In the genomic region with DNA sequence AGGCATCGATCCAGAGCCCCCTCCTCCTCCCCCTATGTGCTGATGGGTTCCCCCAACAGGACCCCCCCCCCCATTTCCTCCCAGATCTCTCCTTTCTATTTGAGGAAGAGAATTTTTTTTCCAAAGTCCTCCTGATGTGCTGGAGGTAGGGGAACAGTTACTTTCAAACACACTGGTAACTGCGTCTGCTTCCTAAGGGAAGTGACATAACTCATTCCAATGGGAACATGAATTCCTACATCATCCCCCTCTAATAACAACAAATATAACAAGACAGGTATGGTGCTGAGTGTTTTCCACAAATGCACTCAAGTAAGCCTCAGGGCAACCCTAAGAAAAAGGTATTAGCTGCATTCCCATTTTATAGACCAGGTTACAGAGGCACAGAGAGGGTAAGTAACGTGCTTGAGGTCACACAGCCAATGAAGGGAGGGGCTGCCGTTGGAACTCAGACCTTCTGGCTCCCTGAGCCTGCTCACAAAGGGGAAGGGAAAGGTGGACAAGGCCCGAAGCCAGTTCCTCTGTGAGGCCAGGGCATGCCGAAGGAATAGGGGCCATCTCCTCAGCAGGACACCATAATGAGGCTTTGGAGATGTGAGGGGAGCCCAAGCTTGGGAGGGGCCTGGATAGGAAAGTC, we compare ENCODE assay signal across 11 cellular contexts.
DNase-seq lines count a peak whose midpoint lies in the region; ATAC-seq and TF ChIP-seq lines count a peak whose summit lies in the region.
"Had no signal": no experiment of that assay in that cellular context is flagged by ENCODE, and none has a peak within 500 bp of the region (broad histone marks: within the 10 kb centered on the region; RNA-seq: fewer than 3 reads in every experiment).

No MANE protein-coding gene starts in this region.

- no peak overlapping the region for H2AFZ ChIP-seq in mammary epithelial cell (ENCODE audit: low read depth, low read length)

- dilution Hi-C loops in mammary epithelial cell (cut with HindIII; ENCODE audit: low sequenced_read_pairs): loop anchor here (5.0 to 10.0 kb wide), 3 partner anchors 64 to 99 kb away; no protein-coding TSS in a partner anchor

- intact Hi-C loops in breast epithelium (cut with DNase I; ENCODE audit: low total_unique reads) (loop anchor here (10.0 kb wide), 1 partner anchor 66 kb away; no protein-coding TSS in a partner anchor), mammary epithelial cell (cut with micrococcal nuclease) (loop anchor here (5.0 kb wide), 1 partner anchor 79 kb away; no protein-coding TSS in a partner anchor)

- no peak overlapping the region for H3K4me3 Mint-ChIP-seq in chondrocyte (ENCODE audit: unreplicated experiment)
- no peak overlapping the region for H3K4me3 Mint-ChIP-seq in mesothelial cell of epicardium
- H3K4me3 Mint-ChIP-seq: activated CD4-positive, alpha-beta memory T cell treated with anti-CD3 and anti-CD28 coated beads for 36 hours had no signal

- BruUV-seq in mammary epithelial cell (replicated peaks; lab: Mats Ljungman, UMichigan): no TSS peak

- H3K27me3 ChIP-seq in breast epithelium: no peaks in the 10 kb centered on the region
- H3K27me3 ChIP-seq in mammary epithelial cell (ENCODE audit: insufficient read depth, low read length): no peaks in the 10 kb centered on the region
- no peaks in the 10 kb centered on the region for H3K27me3 ChIP-seq in thymus (ENCODE audit: control insufficient read depth, insufficient read depth)

- in situ Hi-C loops in mammary epithelial cell (cut with MboI; ENCODE audit: low sequenced_read_pairs in 2 of 2): loop anchor here in 1 of 2 donors (10.0 kb wide), 1 partner anchor 76 kb away; no protein-coding TSS in a partner anchor

- H3K4me3 ChIP-seq in breast epithelium (no peak overlapping the region), mammary epithelial cell (replicated peaks in 1 of 3; ENCODE audit: insufficient read depth in 1 of 3, low read depth in 2 of 3, low read length in 3 of 3) (no peak overlapping the region), thymus (ENCODE audit: low read length) (no peak overlapping the region)

- DNase-seq in breast epithelium (ENCODE audit: low spot score in 2 of 2): no peak
- no peak for DNase-seq in mammary epithelial cell
- DNase-seq in chondrocyte (ENCODE audit: low spot score): no peak
- DNase-seq in mesothelial cell of epicardium (ENCODE audit: low spot score in 2 of 2, unreplicated experiment in 2 of 2): no peak
- no peak for DNase-seq in occipital lobe (lab: John Stamatoyannopoulos, UW)
- DNase-seq: DMS53, NCI-H524 treated with DMSO at 0.1 percent for 48 hours had no signal

- H3K9me3 Mint-ChIP-seq in chondrocyte (ENCODE audit: low read depth) (peaks cover 3% of the 10 kb centered on the region), mesothelial cell of epicardium (peaks cover 13% of the 10 kb centered on the region)

- TF ChIP-seq CTCF in breast epithelium (IDR thresholded peaks at IDR 0.05) (no peak), mammary epithelial cell (conservative IDR thresholded peaks at IDR 0.05 in 1 of 2, IDR thresholded peaks at IDR 0.05 in 1 of 2; ENCODE audit: extremely low read depth in 1 of 2, insufficient read depth in 1 of 2, low read depth in 1 of 2, low read length in 2 of 2) (no peak), chondrocyte (IDR thresholded peaks at IDR 0.05) (no peak), mesothelial cell of epicardium (IDR thresholded peaks at IDR 0.05; ENCODE audit: unreplicated experiment) (no peak)

- H3K4me1 ChIP-seq in breast epithelium (peaks cover 0 to 7% of the 10 kb centered on the region in 2 donors), mammary epithelial cell (ENCODE audit: insufficient read depth, low read length) (peaks cover 36% of the 10 kb centered on the region), thymus (ENCODE audit: control insufficient read depth, insufficient read depth, low read length) (peaks cover 12% of the 10 kb centered on the region)

- no peak overlapping the region for H3K4me2 ChIP-seq in mammary epithelial cell (ENCODE audit: insufficient read depth, low read depth, low read length)

- no peaks in the 10 kb centered on the region for H4K20me1 ChIP-seq in mammary epithelial cell (ENCODE audit: insufficient read depth, low read length)

- H3K36me3 Mint-ChIP-seq in chondrocyte (ENCODE audit: low read depth) (no peaks in the 10 kb centered on the region), mesothelial cell of epicardium (no peaks in the 10 kb centered on the region)

- CTCF ChIA-PET in mammary epithelial cell (lab: Charles Lee; ENCODE audit: low non-redundant PET): no interaction called here

- peak overlapping the region; percentile 55 to 82 for H3K27ac ChIP-seq in breast epithelium
- no peak overlapping the region for H3K27ac ChIP-seq in mammary epithelial cell (ENCODE audit: insufficient read depth, low read depth, low read length)
- H3K27ac ChIP-seq in thymus (ENCODE audit: low read depth): peak overlapping the region; percentile 55

- no peak overlapping the region for H3K9ac ChIP-seq in mammary epithelial cell (ENCODE audit: insufficient read depth, low read length)

- H3K27me3 Mint-ChIP-seq in chondrocyte (ENCODE audit: low read depth) (no peaks in the 10 kb centered on the region), mesothelial cell of epicardium (ENCODE audit: low read depth) (no peaks in the 10 kb centered on the region)

- peaks cover 50% of the 10 kb centered on the region for H3K4me1 Mint-ChIP-seq in chondrocyte (ENCODE audit: low read depth)
- peaks cover 49% of the 10 kb centered on the region for H3K4me1 Mint-ChIP-seq in mesothelial cell of epicardium

- no peaks in the 10 kb centered on the region for H3K79me2 ChIP-seq in mammary epithelial cell (ENCODE audit: insufficient read depth, low read length)

- ATAC-seq in GM19455 (IDR thresholded peaks at IDR 0.05; ENCODE audit: unreplicated experiment): no peak
- ATAC-seq in GM18867 (IDR thresholded peaks at IDR 0.05; ENCODE audit: unreplicated experiment): no peak

- TF ChIP-seq POLR2A in breast epithelium (IDR thresholded peaks at IDR 0.05): no peak

- H3K27ac Mint-ChIP-seq in chondrocyte (ENCODE audit: unreplicated experiment) (peak overlapping the region; percentile 69), mesothelial cell of epicardium (peak overlapping the region; percentile 76)
- H3K27ac Mint-ChIP-seq: activated CD4-positive, alpha-beta memory T cell treated with anti-CD3 and anti-CD28 coated beads for 36 hours had no signal

- WGBS in mammary epithelial cell (ENCODE audit: low coverage, missing lambda C conversion rate): 90% methylated on average over 5 of the region's 6 CpGs
- WGBS in thymus: 54% methylated on average over 6 of the region's 6 CpGs

- H3K9me3 ChIP-seq in breast epithelium (peaks cover 11 to 12% of the 10 kb centered on the region in 2 donors), mammary epithelial cell (replicated peaks; ENCODE audit: insufficient read depth, low read length) (no peaks in the 10 kb centered on the region), thymus (ENCODE audit: control insufficient read depth) (no peaks in the 10 kb centered on the region)

- no peaks in the 10 kb centered on the region for H3K36me3 ChIP-seq in breast epithelium
- H3K36me3 ChIP-seq in mammary epithelial cell (ENCODE audit: insufficient read depth, low read length): no peaks in the 10 kb centered on the region
- H3K36me3 ChIP-seq in thymus (ENCODE audit: control insufficient read depth, insufficient read depth): no peaks in the 10 kb centered on the region
